In the genomic region with DNA sequence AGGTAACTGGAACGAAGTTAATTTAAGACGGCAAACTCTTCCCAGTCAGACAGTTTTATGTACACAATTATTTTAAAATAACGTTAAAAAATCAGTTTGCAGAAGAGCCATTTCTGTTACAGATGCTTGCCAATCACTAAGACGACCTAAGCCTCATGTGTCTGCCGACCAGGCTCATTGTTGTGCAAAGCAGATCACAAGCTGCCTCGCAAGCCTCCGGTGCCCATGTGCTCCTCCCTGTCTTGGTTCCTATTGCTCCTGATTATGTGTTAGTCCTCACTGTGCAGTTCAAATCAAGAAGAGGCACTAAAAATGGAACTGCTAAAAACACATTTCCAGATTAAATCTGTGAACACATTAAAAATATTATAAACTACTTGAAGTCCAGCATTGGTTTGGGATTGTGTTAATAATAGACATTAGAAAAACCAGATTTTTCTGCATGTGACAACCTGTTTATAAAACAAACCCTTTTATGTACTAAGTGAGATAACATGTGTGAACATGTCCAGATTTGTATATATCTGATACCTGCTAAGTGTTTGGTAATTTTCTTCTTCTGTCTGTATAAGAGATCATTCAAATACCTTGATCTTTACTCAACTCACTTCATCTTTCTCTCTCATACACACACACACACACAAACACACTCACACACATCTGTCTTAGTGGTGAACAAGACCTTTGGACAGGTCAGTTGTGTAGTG, we compare ENCODE assay signal across 1 cellular context.
TF ChIP-seq lines count a peak whose summit lies in the region.

No MANE protein-coding gene starts in this region.

TF ChIP-seq in H1, 55 proteins besides CTCF, POLR2A, EP300 and RAD21:
- TF ChIP-seq KDM5A (IDR thresholded peaks at IDR 0.05; ENCODE audit: low read length): no peak
- TF ChIP-seq, protein P1, sequence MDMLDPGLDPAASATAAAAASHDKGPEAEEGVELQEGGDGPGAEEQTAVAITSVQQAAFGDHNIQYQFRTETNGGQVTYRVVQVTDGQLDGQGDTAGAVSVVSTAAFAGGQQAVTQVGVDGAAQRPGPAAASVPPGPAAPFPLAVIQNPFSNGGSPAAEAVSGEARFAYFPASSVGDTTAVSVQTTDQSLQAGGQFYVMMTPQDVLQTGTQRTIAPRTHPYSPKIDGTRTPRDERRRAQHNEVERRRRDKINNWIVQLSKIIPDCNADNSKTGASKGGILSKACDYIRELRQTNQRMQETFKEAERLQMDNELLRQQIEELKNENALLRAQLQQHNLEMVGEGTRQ (IDR thresholded peaks at IDR 0.05; ENCODE audit: low read length): no peak
- no peak for TF ChIP-seq CBX5 (IDR thresholded peaks at IDR 0.05; ENCODE audit: low read depth, low read length)
- TF ChIP-seq RFX5 (IDR thresholded peaks at IDR 0.05; ENCODE audit: borderline replicate concordance, low read depth, low read length): no peak
- TF ChIP-seq SAP30 (IDR thresholded peaks at IDR 0.05; ENCODE audit: insufficient read depth, insufficient replicate concordance, low read length): no peak
- no peak for TF ChIP-seq SIX5 (IDR thresholded peaks at IDR 0.05; ENCODE audit: low read depth, low read length)
- no peak for TF ChIP-seq YY1 (IDR thresholded peaks at IDR 0.05; ENCODE audit: low read depth, low read length)
- TF ChIP-seq KDM1A (IDR thresholded peaks at IDR 0.05; ENCODE audit: borderline replicate concordance, low read length): no peak
- TF ChIP-seq, protein P2, sequence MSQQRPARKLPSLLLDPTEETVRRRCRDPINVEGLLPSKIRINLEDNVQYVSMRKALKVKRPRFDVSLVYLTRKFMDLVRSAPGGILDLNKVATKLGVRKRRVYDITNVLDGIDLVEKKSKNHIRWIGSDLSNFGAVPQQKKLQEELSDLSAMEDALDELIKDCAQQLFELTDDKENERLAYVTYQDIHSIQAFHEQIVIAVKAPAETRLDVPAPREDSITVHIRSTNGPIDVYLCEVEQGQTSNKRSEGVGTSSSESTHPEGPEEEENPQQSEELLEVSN (IDR thresholded peaks at IDR 0.05): peak; percentile 58
- TF ChIP-seq, protein P3, sequence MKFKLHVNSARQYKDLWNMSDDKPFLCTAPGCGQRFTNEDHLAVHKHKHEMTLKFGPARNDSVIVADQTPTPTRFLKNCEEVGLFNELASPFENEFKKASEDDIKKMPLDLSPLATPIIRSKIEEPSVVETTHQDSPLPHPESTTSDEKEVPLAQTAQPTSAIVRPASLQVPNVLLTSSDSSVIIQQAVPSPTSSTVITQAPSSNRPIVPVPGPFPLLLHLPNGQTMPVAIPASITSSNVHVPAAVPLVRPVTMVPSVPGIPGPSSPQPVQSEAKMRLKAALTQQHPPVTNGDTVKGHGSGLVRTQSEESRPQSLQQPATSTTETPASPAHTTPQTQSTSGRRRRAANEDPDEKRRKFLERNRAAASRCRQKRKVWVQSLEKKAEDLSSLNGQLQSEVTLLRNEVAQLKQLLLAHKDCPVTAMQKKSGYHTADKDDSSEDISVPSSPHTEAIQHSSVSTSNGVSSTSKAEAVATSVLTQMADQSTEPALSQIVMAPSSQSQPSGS (IDR thresholded peaks at IDR 0.05; ENCODE audit: low read length): no peak
- TF ChIP-seq POU5F1 (IDR thresholded peaks at IDR 0.05; ENCODE audit: low read depth, low read length): no peak
- no peak for TF ChIP-seq EGR1 (IDR thresholded peaks at IDR 0.05; ENCODE audit: borderline replicate concordance, low read depth, low read length)
- TF ChIP-seq, protein P4, sequence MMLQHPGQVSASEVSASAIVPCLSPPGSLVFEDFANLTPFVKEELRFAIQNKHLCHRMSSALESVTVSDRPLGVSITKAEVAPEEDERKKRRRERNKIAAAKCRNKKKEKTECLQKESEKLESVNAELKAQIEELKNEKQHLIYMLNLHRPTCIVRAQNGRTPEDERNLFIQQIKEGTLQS (IDR thresholded peaks at IDR 0.05; ENCODE audit: insufficient read depth, low read depth, low read length): no peak
- TF ChIP-seq HDAC2 (IDR thresholded peaks at IDR 0.05; ENCODE audit: borderline replicate concordance in 1 of 2, low read depth in 2 of 2, low read length in 2 of 2): no peak
- TF ChIP-seq, protein P5, sequence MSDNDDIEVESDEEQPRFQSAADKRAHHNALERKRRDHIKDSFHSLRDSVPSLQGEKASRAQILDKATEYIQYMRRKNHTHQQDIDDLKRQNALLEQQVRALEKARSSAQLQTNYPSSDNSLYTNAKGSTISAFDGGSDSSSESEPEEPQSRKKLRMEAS (IDR thresholded peaks at IDR 0.05): peak; percentile 91
